ENCODE assay signal across 12 cellular contexts in the genomic region with DNA sequence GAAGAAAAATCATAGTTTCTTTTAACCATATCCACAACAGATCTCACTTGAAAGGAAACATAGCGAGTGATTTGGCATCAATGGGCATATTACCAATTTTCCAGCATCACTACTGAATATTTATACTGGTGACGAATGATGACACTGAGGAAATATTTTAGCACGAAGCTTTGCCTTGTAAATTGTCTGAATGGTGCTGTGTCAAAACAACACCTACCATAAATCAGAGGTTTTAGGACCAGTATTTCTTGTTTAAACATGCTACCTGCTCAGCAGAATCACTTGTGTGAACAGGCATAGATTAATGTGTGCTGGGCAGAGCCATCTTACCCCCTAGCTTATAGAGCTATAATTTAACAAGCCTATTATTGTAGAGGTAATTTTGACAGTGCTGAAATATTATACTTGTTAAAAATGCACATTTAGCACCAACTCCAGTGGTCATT.
A peak's percentile ranks its signal among the peaks of the same experiment; 100 is the strongest.
DNase-seq lines count a peak whose midpoint lies in the region; ATAC-seq and TF ChIP-seq lines count a peak whose summit lies in the region.
"Had no signal": no experiment of that assay in that cellular context is flagged by ENCODE, and none has a peak within 500 bp of the region (broad histone marks: within the 10 kb centered on the region; RNA-seq: fewer than 3 reads in every experiment).

No MANE protein-coding gene starts in this region.

- H3K4me1 ChIP-seq in ACC112 (ENCODE audit: control insufficient read depth, insufficient read depth, low read length, unreplicated experiment) (peaks cover 23% of the 10 kb centered on the region), HUES6 (ENCODE audit: control insufficient read depth, insufficient read depth, low read length) (peaks cover 29% of the 10 kb centered on the region), RWPE2 (ENCODE audit: insufficient read depth, poor library complexity, severe bottlenecking) (peaks cover 21% of the 10 kb centered on the region), fibroblast of lung (ENCODE audit: control insufficient read depth, extremely low read depth, insufficient read depth, low read length) (no peaks in the 10 kb centered on the region)

- H3K9me3 ChIP-seq in HUES6 (ENCODE audit: control insufficient read depth, insufficient read depth, low read depth, low read length), result no peaks in the 10 kb centered on the region
- H3K9me3 ChIP-seq in RWPE2 (ENCODE audit: severe bottlenecking), result no peaks in the 10 kb centered on the region
- H3K9me3 ChIP-seq in fibroblast of lung (ENCODE audit: control insufficient read depth, insufficient read depth, low read depth, low read length), result no peaks in the 10 kb centered on the region
- H3K9me3 ChIP-seq: pancreas, SJSA1 had no signal

- no peaks in the 10 kb centered on the region for H4K20me1 ChIP-seq in fibroblast of lung (ENCODE audit: control insufficient read depth, extremely low read depth, insufficient read depth, low read length)

- DNase-seq in RWPE2 (ENCODE audit: low spot score), result no peak
- peak; percentile 21 to 25 for DNase-seq in fibroblast of lung (ENCODE audit: low read depth in 2 of 2)
- no peak for DNase-seq in activated effector memory CD4-positive, alpha-beta T cell treated with anti-CD3 and anti-CD28 coated beads, Interleukin-2, amount 50 U/mL, for 16 hours
- no peak for DNase-seq in inferior parietal cortex (ENCODE audit: extremely low spot score)
- no peak for DNase-seq in T1000 (lab: John Stamatoyannopoulos, UW)
- DNase-seq: amygdala; pancreas; stimulated activated CD8-positive, alpha-beta memory T cell treated with anti-CD3 and anti-CD28 coated beads, Interleukin-4, amount 100 ng/mL, for 48 hours had no signal

- no peaks in the 10 kb centered on the region for H3K27me3 ChIP-seq in ACC112 (ENCODE audit: insufficient read depth, low read length)
- no peaks in the 10 kb centered on the region for H3K27me3 ChIP-seq in HUES6 (ENCODE audit: control insufficient read depth, insufficient read depth, low read length)
- no peaks in the 10 kb centered on the region for H3K27me3 ChIP-seq in RWPE2 (ENCODE audit: insufficient read depth, poor library complexity, severe bottlenecking)
- no peaks in the 10 kb centered on the region for H3K27me3 ChIP-seq in fibroblast of lung (ENCODE audit: control insufficient read depth, insufficient read depth, low read length)
- H3K27me3 ChIP-seq: pancreas, SJSA1 had no signal

- peak overlapping the region; percentile 89 for H3K27ac ChIP-seq in ACC112 (ENCODE audit: low read depth, low read length)
- H3K27ac ChIP-seq in HUES6 (ENCODE audit: low read depth, low read length), result peak overlapping the region; percentile 24; the same call in 1 of the 2 replicates
- H3K27ac ChIP-seq in RWPE2 (ENCODE audit: poor library complexity, severe bottlenecking), result peak overlapping the region; percentile 49
- H3K27ac ChIP-seq in fibroblast of lung (ENCODE audit: insufficient read depth, low read length), result no peak overlapping the region
- H3K27ac ChIP-seq: pancreas, SJSA1 had no signal

- H3K4me2 ChIP-seq in fibroblast of lung (ENCODE audit: extremely low read depth, insufficient read depth, low read length), result no peak overlapping the region

- H3K9ac ChIP-seq in HUES6 (ENCODE audit: low read length), result peak overlapping the region; percentile 57
- H3K9ac ChIP-seq in fibroblast of lung (ENCODE audit: insufficient read depth, low read length), result no peak overlapping the region

- ATAC-seq in RWPE2 (ENCODE audit: low read depth) (peak; percentile 85), SK-N-SH treated with all-trans-retinoic acid at 6 μM for 48 hours (no peak)

- H3K4me3 ChIP-seq in ACC112 (ENCODE audit: low read depth, low read length) (peak overlapping the region; percentile 56), HUES6 (ENCODE audit: low read depth, low read length) (0 out of 2 replicates have a peak overlapping the region, but pooled peaks have one; percentile 10), RWPE2 (ENCODE audit: severe bottlenecking) (no peak overlapping the region), fibroblast of lung (replicated peaks in 1 of 4; ENCODE audit: control extremely low read depth in 1 of 4, insufficient read depth in 1 of 4, low read depth in 3 of 4, low read length in 4 of 4) (no peak overlapping the region)
- H3K4me3 ChIP-seq: pancreas, SJSA1 had no signal

- H3K36me3 ChIP-seq in ACC112 (ENCODE audit: insufficient read depth, low read length) (no peaks in the 10 kb centered on the region), HUES6 (ENCODE audit: control insufficient read depth, insufficient read depth, low read length) (no peaks in the 10 kb centered on the region), RWPE2 (ENCODE audit: low read depth) (no peaks in the 10 kb centered on the region), fibroblast of lung (ENCODE audit: control insufficient read depth, insufficient read depth, low read length) (no peaks in the 10 kb centered on the region)
- H3K36me3 ChIP-seq: pancreas, SJSA1 had no signal

- peak overlapping the region; percentile 66 for H2AFZ ChIP-seq in ACC112 (ENCODE audit: low read length, unreplicated experiment)
- H2AFZ ChIP-seq in fibroblast of lung (ENCODE audit: low read length), result no peak overlapping the region

- H3K79me2 ChIP-seq in ACC112 (ENCODE audit: control insufficient read depth, insufficient read depth, low read length, unreplicated experiment) (no peaks in the 10 kb centered on the region), fibroblast of lung (ENCODE audit: control insufficient read depth, insufficient read depth, low read length) (no peaks in the 10 kb centered on the region)

- no peak for TF ChIP-seq CTCF in RWPE2 (IDR thresholded peaks at IDR 0.05; ENCODE audit: poor library complexity, severe bottlenecking)
- TF ChIP-seq CTCF in fibroblast of lung (conservative IDR thresholded peaks at IDR 0.05 in 1 of 2, IDR thresholded peaks at IDR 0.05 in 1 of 2; ENCODE audit: low read depth in 1 of 2, low read length in 2 of 2), result no peak

TF ChIP-seq in SK-N-SH treated with all-trans-retinoic acid at 6 μM for 48 hours, 23 proteins besides CTCF, POLR2A, EP300 and RAD21:
- no peak for TF ChIP-seq ZFP30 (CRISPR knock-in tag; IDR thresholded peaks at IDR 0.05)
- no peak for TF ChIP-seq TOX (CRISPR knock-in tag; IDR thresholded peaks at IDR 0.05; ENCODE audit: borderline replicate concordance)
- TF ChIP-seq, protein P1, sequence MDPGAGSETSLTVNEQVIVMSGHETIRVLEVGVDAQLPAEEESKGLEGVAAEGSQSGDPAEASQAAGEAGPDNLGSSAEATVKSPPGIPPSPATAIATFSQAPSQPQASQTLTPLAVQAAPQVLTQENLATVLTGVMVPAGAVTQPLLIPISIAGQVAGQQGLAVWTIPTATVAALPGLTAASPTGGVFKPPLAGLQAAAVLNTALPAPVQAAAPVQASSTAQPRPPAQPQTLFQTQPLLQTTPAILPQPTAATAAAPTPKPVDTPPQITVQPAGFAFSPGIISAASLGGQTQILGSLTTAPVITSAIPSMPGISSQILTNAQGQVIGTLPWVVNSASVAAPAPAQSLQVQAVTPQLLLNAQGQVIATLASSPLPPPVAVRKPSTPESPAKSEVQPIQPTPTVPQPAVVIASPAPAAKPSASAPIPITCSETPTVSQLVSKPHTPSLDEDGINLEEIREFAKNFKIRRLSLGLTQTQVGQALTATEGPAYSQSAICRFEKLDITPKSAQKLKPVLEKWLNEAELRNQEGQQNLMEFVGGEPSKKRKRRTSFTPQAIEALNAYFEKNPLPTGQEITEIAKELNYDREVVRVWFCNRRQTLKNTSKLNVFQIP (CRISPR knock-in tag; IDR thresholded peaks at IDR 0.05; ENCODE audit: borderline replicate concordance, low read depth), result no peak
- no peak for TF ChIP-seq CSDC2 (CRISPR knock-in tag; IDR thresholded peaks at IDR 0.05)
- TF ChIP-seq ZNF565 (CRISPR knock-in tag; conservative IDR thresholded peaks at IDR 0.05; ENCODE audit: low read depth), result no peak
- TF ChIP-seq SNAI2 (CRISPR knock-in tag; IDR thresholded peaks at IDR 0.05), result no peak
- TF ChIP-seq, protein P2, sequence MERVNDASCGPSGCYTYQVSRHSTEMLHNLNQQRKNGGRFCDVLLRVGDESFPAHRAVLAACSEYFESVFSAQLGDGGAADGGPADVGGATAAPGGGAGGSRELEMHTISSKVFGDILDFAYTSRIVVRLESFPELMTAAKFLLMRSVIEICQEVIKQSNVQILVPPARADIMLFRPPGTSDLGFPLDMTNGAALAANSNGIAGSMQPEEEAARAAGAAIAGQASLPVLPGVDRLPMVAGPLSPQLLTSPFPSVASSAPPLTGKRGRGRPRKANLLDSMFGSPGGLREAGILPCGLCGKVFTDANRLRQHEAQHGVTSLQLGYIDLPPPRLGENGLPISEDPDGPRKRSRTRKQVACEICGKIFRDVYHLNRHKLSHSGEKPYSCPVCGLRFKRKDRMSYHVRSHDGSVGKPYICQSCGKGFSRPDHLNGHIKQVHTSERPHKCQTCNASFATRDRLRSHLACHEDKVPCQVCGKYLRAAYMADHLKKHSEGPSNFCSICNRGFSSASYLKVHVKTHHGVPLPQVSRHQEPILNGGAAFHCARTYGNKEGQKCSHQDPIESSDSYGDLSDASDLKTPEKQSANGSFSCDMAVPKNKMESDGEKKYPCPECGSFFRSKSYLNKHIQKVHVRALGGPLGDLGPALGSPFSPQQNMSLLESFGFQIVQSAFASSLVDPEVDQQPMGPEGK (CRISPR knock-in tag; IDR thresholded peaks at IDR 0.05; ENCODE audit: borderline replicate concordance), result no peak

Comparison
In these comparisons a context has a peak if more than half of its experiments do, and no peak if none do; other contexts are left out.
1. H3K4me3 ChIP-seq: peak in ACC112 (single experiment) and HUES6 (single experiment); none in RWPE2 (single experiment) and fibroblast of lung (0 of 4).
2. DNase-seq: peak in fibroblast of lung (2 of 2); none in RWPE2 (single experiment), activated effector memory CD4-positive, alpha-beta T cell treated with anti-CD3 and anti-CD28 coated beads, Interleukin-2, amount 50 U/mL, for 16 hours (single experiment), inferior parietal cortex (single experiment) and T1000 (single experiment).